Comparison of ENCODE assay signal across 8 cellular contexts in genomic region chr19:2043269-2043641, GRCh38. TPM values are rescaled to one million over a fixed set of nuclear protein-coding genes. Genes with fewer than 3 reads are reported as not detected.
A peak's percentile ranks its signal among the peaks of the same experiment; 100 is the strongest.
DNase-seq lines count a peak whose midpoint lies in the region; ATAC-seq, FAIRE-seq and TF ChIP-seq lines count a peak whose summit lies in the region.

No MANE protein-coding gene starts in this region.

- H3K4me1 ChIP-seq in liver (ENCODE audit: control insufficient read depth in 4 of 4, insufficient read depth in 4 of 4, low read length in 3 of 4) = peaks cover 41 to 77% (median 70%) of the 10 kb centered on the region in 4 donors
- peaks cover 16% of the 10 kb centered on the region for H3K4me1 ChIP-seq in HepG2 (ENCODE audit: insufficient read depth, low read length)
- H3K4me1 ChIP-seq in colonic mucosa = peaks cover 29% of the 10 kb centered on the region
- H3K4me1 ChIP-seq in aorta (ENCODE audit: control insufficient read depth in 1 of 2, insufficient read depth in 2 of 2, low read length in 2 of 2) = peaks cover 0 to 4% of the 10 kb centered on the region in 2 donors

- H3K4me1 Mint-ChIP-seq in natural killer cell = peaks cover 5 to 38% of the 10 kb centered on the region in 2 donors

- intact Hi-C loops in HepG2 (cut with micrococcal nuclease; ENCODE audit: unreplicated experiment) = no loop called here
- intact Hi-C loops in colonic mucosa (cut with DNase I) = no loop called here
- intact Hi-C loops in natural killer cell (cut with micrococcal nuclease) = no loop called here
- intact Hi-C loops in aorta (cut with DNase I) = no loop called here

- CTCF ChIA-PET in HepG2 (lab: Yijun Ruan, JAX; ENCODE audit: low intra/inter-chr PET ratio, low total read pairs) = no interaction called here

- H3K9me3 ChIP-seq in liver (ENCODE audit: control insufficient read depth in 4 of 4, low read length in 3 of 4) (no peaks in the 10 kb centered on the region), HepG2 (ENCODE audit: low read length) (no peaks in the 10 kb centered on the region), colonic mucosa (no peaks in the 10 kb centered on the region), aorta (ENCODE audit: control insufficient read depth, low read length) (no peaks in the 10 kb centered on the region)

- no peak overlapping the region for H3K4me3 ChIP-seq in liver (ENCODE audit: low read depth in 1 of 3, low read length in 3 of 3)
- no peak overlapping the region for H3K4me3 ChIP-seq in HepG2 (replicated peaks in 1 of 3; ENCODE audit: insufficient read depth in 1 of 3, low read depth in 2 of 3, low read length in 3 of 3)
- no peak overlapping the region for H3K4me3 ChIP-seq in colonic mucosa
- no peak overlapping the region for H3K4me3 ChIP-seq in aorta (ENCODE audit: low read length in 2 of 2)

- no peaks in the 10 kb centered on the region for H3K36me3 Mint-ChIP-seq in natural killer cell

- POLR2A ChIA-PET in HepG2 (lab: Yijun Ruan, JAX) = interaction anchor here (1.1 to 1.2 kb wide), 2 partner anchors 8 to 16 kb away, joined by 3 to 4 read pairs; no protein-coding TSS in a partner anchor

- H2AFZ ChIP-seq in HepG2 (ENCODE audit: low read length) = no peak overlapping the region

- H3K27ac Mint-ChIP-seq in natural killer cell = peak overlapping the region; percentile 91 to 95

- peak overlapping the region; percentile 0 to 58 for H3K27ac ChIP-seq in liver (ENCODE audit: low read depth in 1 of 2, low read length in 2 of 2)
- no peak overlapping the region for H3K27ac ChIP-seq in HepG2 (ENCODE audit: extremely low read length, insufficient read depth, low read length)
- H3K27ac ChIP-seq in colonic mucosa = peak overlapping the region; percentile 73
- H3K27ac ChIP-seq in aorta (ENCODE audit: low read depth in 1 of 2, low read length in 2 of 2) = peak overlapping the region in 1 of 2 donors; percentile 73

- no peak for FAIRE-seq in HepG2 (lab: Jason Lieb, UNC)

- no peak for TF ChIP-seq POLR2A in HepG2 (IDR thresholded peaks at IDR 0.05; ENCODE audit: insufficient read depth in 1 of 2, low read depth in 2 of 2, low read length in 2 of 2)

- in situ Hi-C loops in HepG2 (cut with HindIII; ENCODE audit: extremely low pct_ligation_motif_present, low pct_unique_long_range_greater_than_20kb) = no loop called here

- no peak for TF ChIP-seq EP300 in HepG2 (IDR thresholded peaks at IDR 0.05; ENCODE audit: low read depth in 2 of 2, low read length in 2 of 2)
- no peak for TF ChIP-seq EP300 in HepG2 (CRISPR knock-in tag; IDR thresholded peaks at IDR 0.05; ENCODE audit: borderline replicate concordance)

- peaks cover 10% of the 10 kb centered on the region for H3K79me2 ChIP-seq in HepG2 (ENCODE audit: insufficient read depth, low read length)

- H3K9ac ChIP-seq in liver (ENCODE audit: low read depth in 1 of 2, low read length in 2 of 2) (no peak overlapping the region), HepG2 (ENCODE audit: insufficient read depth, low read depth, low read length) (no peak overlapping the region), colonic mucosa (ENCODE audit: low read depth in 2 of 2, low read length in 2 of 2) (peak overlapping the region; percentile 81 to 83)

- no peaks in the 10 kb centered on the region for H3K9me3 Mint-ChIP-seq in natural killer cell

- DNase-seq in HepG2 (ENCODE audit: low spot score) (no peak), colonic mucosa (no peak), natural killer cell (no peak), aorta (peak; percentile 53 to 72)

- WGBS in liver = 52% methylated on average over 8 of the region's 8 CpGs
- whole genome bisulfite sequencing in HepG2 (ENCODE audit: low lambda C conversion rate) = 95% methylated on average over 4 of the region's 8 CpGs
- 56 to 59% methylated on average over 8 of the region's 8 CpGs for WGBS in aorta, 2 donors

- TF ChIP-seq CTCF in liver (IDR thresholded peaks at IDR 0.05; ENCODE audit: low read depth, low read length, missing input control) (no peak), HepG2 (CRISPR knock-in tag; IDR thresholded peaks at IDR 0.05) (no peak), colonic mucosa (IDR thresholded peaks at IDR 0.05) (no peak), natural killer cell (IDR thresholded peaks at IDR 0.05) (no peak)

- peak overlapping the region; percentile 31 for H3K4me3 Mint-ChIP-seq in natural killer cell

- no peak overlapping the region for H3K4me2 ChIP-seq in HepG2 (ENCODE audit: low read depth, low read length)

- H3K27me3 ChIP-seq in liver (ENCODE audit: control insufficient read depth in 4 of 4, insufficient read depth in 4 of 4, low read length in 3 of 4) = no peaks in the 10 kb centered on the region
- H3K27me3 ChIP-seq in HepG2 (ENCODE audit: control insufficient read depth in 1 of 2, insufficient read depth in 2 of 2, low read length in 2 of 2) = no peaks in the 10 kb centered on the region
- no peaks in the 10 kb centered on the region for H3K27me3 ChIP-seq in colonic mucosa
- H3K27me3 ChIP-seq in aorta (ENCODE audit: control insufficient read depth in 1 of 2, insufficient read depth in 2 of 2, low read length in 1 of 2) = no peaks in the 10 kb centered on the region

- TF ChIP-seq RAD21 in liver (IDR thresholded peaks at IDR 0.05) (no peak), HepG2 (CRISPR knock-in tag; IDR thresholded peaks at IDR 0.05) (no peak)

- no TSS peak for BruUV-seq in HepG2 (replicated peaks; lab: Mats Ljungman, UMichigan)

- no peaks in the 10 kb centered on the region for H3K27me3 Mint-ChIP-seq in natural killer cell (ENCODE audit: low read depth in 2 of 2)

- peaks cover 24% of the 10 kb centered on the region; the same call in 1 of the 2 replicates for H4K20me1 ChIP-seq in HepG2 (ENCODE audit: insufficient read depth, low read length)

- ATAC-seq in HepG2 (no peak), natural killer cell (no peak), aorta (ENCODE audit: low FRiP score) (no peak), HG02623 (IDR thresholded peaks at IDR 0.05; ENCODE audit: unreplicated experiment) (no peak), GM21423 (IDR thresholded peaks at IDR 0.05; ENCODE audit: unreplicated experiment) (no peak), GM18520 (IDR thresholded peaks at IDR 0.05; ENCODE audit: unreplicated experiment) (no peak)

- H3K36me3 ChIP-seq in liver (ENCODE audit: control insufficient read depth in 4 of 4, insufficient read depth in 3 of 4, low read depth in 1 of 4, low read length in 3 of 4) = peaks cover 6 to 32% (median 17%) of the 10 kb centered on the region in 4 donors
- H3K36me3 ChIP-seq in HepG2 (replicated peaks in 1 of 2; ENCODE audit: control insufficient read depth in 1 of 2, insufficient read depth in 2 of 2, low read length in 2 of 2) = peaks cover 21 to 60% of the 10 kb centered on the region in 2 experiments
- H3K36me3 ChIP-seq in colonic mucosa = peaks cover 42% of the 10 kb centered on the region
- peaks cover 0 to 3% of the 10 kb centered on the region in 2 donors for H3K36me3 ChIP-seq in aorta (ENCODE audit: control insufficient read depth in 1 of 2, insufficient read depth in 2 of 2, low read length in 1 of 2)

RNA-seq across cellular contexts. Expression of gene MKNK2, which starts 7.8 kb away (rescaled TPM):
- total RNA-seq in liver = 100 to 1,000 TPM in 1 of 2 donors, 10 to 100 TPM in 1; 49.5 to 105 TPM
- polyA plus RNA-seq in liver = 10 to 100 TPM; 24.7 to 43.3 TPM
- 35.5 and 44.9 TPM in 2 replicates for total RNA-seq in HepG2 (2016; rRNA removed; fragmentation: Illumina TruSeq; extraction: Trizol)
- total RNA-seq in HepG2 (2016; cell fraction: cytosol; rRNA removed; fragmentation: Illumina TruSeq; extraction: Trizol; ENCODE audit: low read depth) = 52.3 and 57.0 TPM in 2 replicates
- 30.7 and 45.2 TPM in 2 replicates for total RNA-seq in HepG2 (2016; cell fraction: insoluble cytoplasmic fraction; rRNA removed; fragmentation: Illumina TruSeq; extraction: Trizol)
- 90.7 and 98.8 TPM in 2 replicates for total RNA-seq in HepG2 (2016; cell fraction: membrane; rRNA removed; fragmentation: Illumina TruSeq; extraction: Trizol)
- 29.7 and 31.4 TPM in 2 replicates for total RNA-seq in HepG2 (2016; cell fraction: nucleus; rRNA removed; fragmentation: Illumina TruSeq; extraction: Trizol)
- polyA plus RNA-seq in HepG2 (2011; rRNA removed) = 112 and 129 TPM in 2 replicates
- polyA plus RNA-seq in HepG2 (2011; cell fraction: cytosol; rRNA removed) = 75.6 and 125 TPM in 2 replicates
- 253 and 307 TPM in 2 replicates for polyA plus RNA-seq in HepG2 (2011; cell fraction: nucleus; rRNA removed)
- 68.1 and 73.6 TPM in 2 replicates for polyA plus RNA-seq in HepG2 (2012)
- 65.6 and 66.5 TPM in 2 replicates for polyA plus RNA-seq in HepG2 (2016; cell fraction: cytosol; fragmentation: Illumina TruSeq; extraction: Trizol; ENCODE audit: low read depth)
- polyA plus RNA-seq in HepG2 (2016; cell fraction: insoluble cytoplasmic fraction; fragmentation: Illumina TruSeq; extraction: Trizol; ENCODE audit: low read depth) = 34.0 and 45.2 TPM in 2 replicates
- 77.4 and 85.7 TPM in 2 replicates for polyA plus RNA-seq in HepG2 (2016; cell fraction: membrane; fragmentation: Illumina TruSeq; extraction: Trizol; ENCODE audit: low read depth)
- 73.2 and 74.3 TPM in 2 replicates for polyA plus RNA-seq in HepG2 (2016; cell fraction: nucleus; fragmentation: Illumina TruSeq; extraction: Trizol; ENCODE audit: insufficient read depth, low read depth)
- polyA minus RNA-seq in HepG2 (2011; rRNA and poly(A)+ RNA removed; ENCODE audit: low replicate concordance) = 79.7 and 204 TPM in 2 replicates
- 99.9 and 101 TPM in 2 replicates for polyA minus RNA-seq in HepG2 (2011; cell fraction: cytosol; rRNA and poly(A)+ RNA removed)
- polyA minus RNA-seq in HepG2 (2011; cell fraction: nucleus; rRNA and poly(A)+ RNA removed) = 40.2 and 51.7 TPM in 2 replicates
- 100 to 1,000 TPM; 358 to 589 TPM for total RNA-seq in colonic mucosa
- 100 to 1,000 TPM; 259 to 389 (median 322) TPM for total RNA-seq in natural killer cell
- 100 to 1,000 TPM in 1 of 2 donors, 10 to 100 TPM in 1; 93.0 to 103 TPM for total RNA-seq in aorta
- 10 to 100 TPM; 49.3 to 68.1 TPM for polyA plus RNA-seq in aorta

RNA-seq across cellular contexts. Expression of gene BTBD2, which starts 27.7 kb away (rescaled TPM):
- 10 to 100 TPM; 19.5 to 20.9 TPM for total RNA-seq in liver
- polyA plus RNA-seq in liver = 10 to 100 TPM in 1 of 2 donors, 1 to 10 TPM in 1; 7.4 to 25.1 TPM
- 28.1 and 30.9 TPM in 2 replicates for total RNA-seq in HepG2 (2016; rRNA removed; fragmentation: Illumina TruSeq; extraction: Trizol)
- 33.3 and 38.0 TPM in 2 replicates for total RNA-seq in HepG2 (2016; cell fraction: cytosol; rRNA removed; fragmentation: Illumina TruSeq; extraction: Trizol; ENCODE audit: low read depth)
- 26.7 and 27.1 TPM in 2 replicates for total RNA-seq in HepG2 (2016; cell fraction: insoluble cytoplasmic fraction; rRNA removed; fragmentation: Illumina TruSeq; extraction: Trizol)
- total RNA-seq in HepG2 (2016; cell fraction: membrane; rRNA removed; fragmentation: Illumina TruSeq; extraction: Trizol) = 73.7 and 74.9 TPM in 2 replicates
- total RNA-seq in HepG2 (2016; cell fraction: nucleus; rRNA removed; fragmentation: Illumina TruSeq; extraction: Trizol) = 18.7 and 18.8 TPM in 2 replicates
- 45.3 and 45.6 TPM in 2 replicates for polyA plus RNA-seq in HepG2 (2011; rRNA removed)
- polyA plus RNA-seq in HepG2 (2011; cell fraction: cytosol; rRNA removed) = 23.9 and 43.2 TPM in 2 replicates
- polyA plus RNA-seq in HepG2 (2011; cell fraction: nucleus; rRNA removed) = 43.1 and 48.6 TPM in 2 replicates
- 46.5 and 49.0 TPM in 2 replicates for polyA plus RNA-seq in HepG2 (2012)
- 74.0 and 79.4 TPM in 2 replicates for polyA plus RNA-seq in HepG2 (2016; cell fraction: cytosol; fragmentation: Illumina TruSeq; extraction: Trizol; ENCODE audit: low read depth)
- 39.4 and 51.6 TPM in 2 replicates for polyA plus RNA-seq in HepG2 (2016; cell fraction: insoluble cytoplasmic fraction; fragmentation: Illumina TruSeq; extraction: Trizol; ENCODE audit: low read depth)
- polyA plus RNA-seq in HepG2 (2016; cell fraction: membrane; fragmentation: Illumina TruSeq; extraction: Trizol; ENCODE audit: low read depth) = 106 and 123 TPM in 2 replicates
- 43.6 and 45.5 TPM in 2 replicates for polyA plus RNA-seq in HepG2 (2016; cell fraction: nucleus; fragmentation: Illumina TruSeq; extraction: Trizol; ENCODE audit: insufficient read depth, low read depth)
- 32.8 and 55.6 TPM in 2 replicates for polyA minus RNA-seq in HepG2 (2011; rRNA and poly(A)+ RNA removed; ENCODE audit: low replicate concordance)
- 39.1 and 43.2 TPM in 2 replicates for polyA minus RNA-seq in HepG2 (2011; cell fraction: cytosol; rRNA and poly(A)+ RNA removed)
- polyA minus RNA-seq in HepG2 (2011; cell fraction: nucleus; rRNA and poly(A)+ RNA removed) = 10.3 and 12.1 TPM in 2 replicates
- total RNA-seq in colonic mucosa = 10 to 100 TPM; 74.5 to 81.5 TPM
- total RNA-seq in natural killer cell = 10 to 100 TPM; 47.6 to 57.0 (median 53.4) TPM
- 10 to 100 TPM; 46.2 to 62.7 TPM for total RNA-seq in aorta
- 10 to 100 TPM; 27.5 to 56.7 TPM for polyA plus RNA-seq in aorta

RNA-seq across cellular contexts. Expression of gene MOB3A, which starts 52.9 kb away (rescaled TPM):
- total RNA-seq in liver (1 to 10 TPM; 7.9 to 8.7 TPM), HepG2 (2016; rRNA removed; fragmentation: Illumina TruSeq; extraction: Trizol) (3.5 and 4.3 TPM in 2 replicates), colonic mucosa (10 to 100 TPM; 40.0 to 40.5 TPM), natural killer cell (100 to 1,000 TPM; 239 to 314 (median 246) TPM), aorta (10 to 100 TPM; 41.1 to 43.6 TPM)
- polyA plus RNA-seq in liver (1 to 10 TPM; 3.4 to 5.2 TPM), HepG2 (2011; rRNA removed) (17.8 and 20.3 TPM in 2 replicates), aorta (10 to 100 TPM; 12.5 to 15.5 TPM)
- 2.2 and 2.7 TPM in 2 replicates for total RNA-seq in HepG2 (2016; cell fraction: cytosol; rRNA removed; fragmentation: Illumina TruSeq; extraction: Trizol; ENCODE audit: low read depth)
- total RNA-seq in HepG2 (2016; cell fraction: insoluble cytoplasmic fraction; rRNA removed; fragmentation: Illumina TruSeq; extraction: Trizol) = 3.5 and 4.0 TPM in 2 replicates
- 2.7 and 3.2 TPM in 2 replicates for total RNA-seq in HepG2 (2016; cell fraction: membrane; rRNA removed; fragmentation: Illumina TruSeq; extraction: Trizol)
- total RNA-seq in HepG2 (2016; cell fraction: nucleus; rRNA removed; fragmentation: Illumina TruSeq; extraction: Trizol) = 2.4 and 2.5 TPM in 2 replicates
- 13.9 and 16.9 TPM in 2 replicates for polyA plus RNA-seq in HepG2 (2011; cell fraction: cytosol; rRNA removed)
- 10.8 and 12.6 TPM in 2 replicates for polyA plus RNA-seq in HepG2 (2011; cell fraction: nucleus; rRNA removed)
- polyA plus RNA-seq in HepG2 (2012) = 6.2 and 6.8 TPM in 2 replicates
- polyA plus RNA-seq in HepG2 (2016; cell fraction: cytosol; fragmentation: Illumina TruSeq; extraction: Trizol; ENCODE audit: low read depth) = 0.97 and 1.0 TPM in 2 replicates
- polyA plus RNA-seq in HepG2 (2016; cell fraction: insoluble cytoplasmic fraction; fragmentation: Illumina TruSeq; extraction: Trizol; ENCODE audit: low read depth) = 6.2 and 7.9 TPM in 2 replicates
- polyA plus RNA-seq in HepG2 (2016; cell fraction: membrane; fragmentation: Illumina TruSeq; extraction: Trizol; ENCODE audit: low read depth) = 2.8 TPM in 2 replicates
- 6.6 and 6.8 TPM in 2 replicates for polyA plus RNA-seq in HepG2 (2016; cell fraction: nucleus; fragmentation: Illumina TruSeq; extraction: Trizol; ENCODE audit: insufficient read depth, low read depth)
- 23.6 and 71.5 TPM in 2 replicates for polyA minus RNA-seq in HepG2 (2011; rRNA and poly(A)+ RNA removed; ENCODE audit: low replicate concordance)
- polyA minus RNA-seq in HepG2 (2011; cell fraction: cytosol; rRNA and poly(A)+ RNA removed) = 19.3 and 25.0 TPM in 2 replicates
- polyA minus RNA-seq in HepG2 (2011; cell fraction: nucleus; rRNA and poly(A)+ RNA removed) = 5.3 and 6.0 TPM in 2 replicates

RNA-seq across cellular contexts. Expression of gene IZUMO4, which starts 53.5 kb away (rescaled TPM):
- total RNA-seq in liver (1 to 10 TPM; 1.2 TPM), HepG2 (2016; rRNA removed; fragmentation: Illumina TruSeq; extraction: Trizol) (0.24 and 0.77 TPM in 2 replicates), colonic mucosa (1 to 10 TPM; 2.1 to 4.5 TPM), natural killer cell (1 to 10 TPM; 3.3 to 7.6 (median 7.1) TPM), aorta (1 to 10 TPM; 1.6 to 3.6 TPM)
- polyA plus RNA-seq in liver (1 to 10 TPM; 1.3 to 1.4 TPM), HepG2 (2011; rRNA removed) (3.9 and 4.1 TPM in 2 replicates), aorta (10 to 100 TPM in 1 of 2 donors, 1 to 10 TPM in 1; 5.5 to 25.2 TPM)
- total RNA-seq in HepG2 (2016; cell fraction: cytosol; rRNA removed; fragmentation: Illumina TruSeq; extraction: Trizol; ENCODE audit: low read depth) = 0.79 and 0.91 TPM in 2 replicates
- total RNA-seq in HepG2 (2016; cell fraction: insoluble cytoplasmic fraction; rRNA removed; fragmentation: Illumina TruSeq; extraction: Trizol) = 0.34 and 1.5 TPM in 2 replicates
- total RNA-seq in HepG2 (2016; cell fraction: membrane; rRNA removed; fragmentation: Illumina TruSeq; extraction: Trizol) = 0.83 and 1.5 TPM in 2 replicates
- total RNA-seq in HepG2 (2016; cell fraction: nucleus; rRNA removed; fragmentation: Illumina TruSeq; extraction: Trizol) = 1.1 and 2.5 TPM in 2 replicates
- polyA plus RNA-seq in HepG2 (2011; cell fraction: cytosol; rRNA removed) = 0.55 and 0.75 TPM in 2 replicates
- 66.6 and 91.0 TPM in 2 replicates for polyA plus RNA-seq in HepG2 (2011; cell fraction: nucleus; rRNA removed)
- 1.7 and 4.4 TPM in 2 replicates for polyA plus RNA-seq in HepG2 (2012)
- 0.57 and 1.2 TPM in 2 replicates for polyA plus RNA-seq in HepG2 (2016; cell fraction: cytosol; fragmentation: Illumina TruSeq; extraction: Trizol; ENCODE audit: low read depth)
- polyA plus RNA-seq in HepG2 (2016; cell fraction: insoluble cytoplasmic fraction; fragmentation: Illumina TruSeq; extraction: Trizol; ENCODE audit: low read depth) = 0.45 and 0.53 TPM in 2 replicates
- polyA plus RNA-seq in HepG2 (2016; cell fraction: membrane; fragmentation: Illumina TruSeq; extraction: Trizol; ENCODE audit: low read depth) = 0.94 TPM in 2 replicates
- 4.3 and 6.3 TPM in 2 replicates for polyA plus RNA-seq in HepG2 (2016; cell fraction: nucleus; fragmentation: Illumina TruSeq; extraction: Trizol; ENCODE audit: insufficient read depth, low read depth)
- polyA minus RNA-seq in HepG2 (2011; rRNA and poly(A)+ RNA removed; ENCODE audit: low replicate concordance) = 0.54 and 2.7 TPM in 2 replicates
- polyA minus RNA-seq in HepG2 (2011; cell fraction: cytosol; rRNA and poly(A)+ RNA removed) = not detected in 2 replicates
- 1.9 and 4.2 TPM in 2 replicates for polyA minus RNA-seq in HepG2 (2011; cell fraction: nucleus; rRNA and poly(A)+ RNA removed)

Comparison
In these comparisons a context has a peak if more than half of its experiments do, and no peak if none do; other contexts are left out.
1. H3K9ac ChIP-seq: peak in colonic mucosa (2 of 2); none in liver (0 of 2) and HepG2 (single experiment).
2. DNase-seq: peak in aorta (2 of 2); none in HepG2 (single experiment), colonic mucosa (single experiment) and natural killer cell (single experiment).
3. RNA of gene MOB3A, which starts 52.9 kb away (total RNA-seq): 239 to 314 TPM in natural killer cell; 41.1 to 43.6 TPM in aorta, 40.0 to 40.5 TPM in colonic mucosa, 7.9 to 8.7 TPM in liver and 2.2 to 4.3 TPM in HepG2; every median in the first group is over 4 times any median in the second.